ENCODE assay signal across 12 cellular contexts in genomic region chr6:34447915-34448314, GRCh38. TPM values are rescaled to one million over a fixed set of nuclear protein-coding genes. Genes with fewer than 3 reads are reported as not detected.
DNase-seq lines count a peak whose midpoint lies in the region; ATAC-seq lines count a peak whose summit lies in the region.
"Had no signal": no experiment of that assay in that cellular context is flagged by ENCODE, and none has a peak within 500 bp of the region (broad histone marks: within the 10 kb centered on the region; RNA-seq: fewer than 3 reads in every experiment).

No MANE protein-coding gene starts in this region.

- no peaks in the 10 kb centered on the region for H3K4me1 Mint-ChIP-seq in stimulated activated memory B cell treated with anti-CD40 and anti-IgM and Interleukin-4, amounts not matched to agents 10 μg/mL and 1 μg/mL and 100 μg/mL, for 72 hours
- H3K4me1 Mint-ChIP-seq: activated naive CD4-positive, alpha-beta T cell treated with anti-CD3 and anti-CD28 coated beads, Interleukin-2, amount 10 ng/mL, durations not matched to agents 7 days and 5 days had no signal

- no peak overlapping the region for H3K27ac Mint-ChIP-seq in stimulated activated memory B cell treated with anti-CD40 and anti-IgM and Interleukin-4, amounts not matched to agents 10 μg/mL and 1 μg/mL and 100 μg/mL, for 72 hours
- H3K27ac Mint-ChIP-seq: activated naive CD4-positive, alpha-beta T cell treated with anti-CD3 and anti-CD28 coated beads, Interleukin-2, amount 10 ng/mL, durations not matched to agents 7 days and 5 days had no signal

- DNase-seq in SKM-1 treated with dmso at 0.1 percent for 144 hours (lab: John Stamatoyannopoulos, UW; ENCODE audit: unreplicated experiment) (peak; percentile 33), SKM-1 (lab: John Stamatoyannopoulos, UW; ENCODE audit: unreplicated experiment) (no peak), NCI-H446 treated with DMSO at 0.1 percent for 48 hours (lab: John Stamatoyannopoulos, UW) (peak; percentile 46), cerebellum (ENCODE audit: low spot score) (peak; percentile 95), head of caudate nucleus (no peak), kidney glomerular epithelial cell (lab: John Stamatoyannopoulos, UW) (no peak)
- DNase-seq: activated naive CD4-positive, alpha-beta T cell treated with anti-CD3 and anti-CD28 coated beads, Interleukin-2, amount 10 ng/mL, durations not matched to agents 7 days and 5 days; DMS153; NCI-H2227 treated with DMSO at 0.1 percent for 48 hours had no signal

- no peaks in the 10 kb centered on the region for H3K27me3 Mint-ChIP-seq in stimulated activated memory B cell treated with anti-CD40 and anti-IgM and Interleukin-4, amounts not matched to agents 10 μg/mL and 1 μg/mL and 100 μg/mL, for 72 hours

- no peaks in the 10 kb centered on the region for H3K36me3 Mint-ChIP-seq in stimulated activated memory B cell treated with anti-CD40 and anti-IgM and Interleukin-4, amounts not matched to agents 10 μg/mL and 1 μg/mL and 100 μg/mL, for 72 hours
- H3K36me3 Mint-ChIP-seq: activated naive CD4-positive, alpha-beta T cell treated with anti-CD3 and anti-CD28 coated beads, Interleukin-2, amount 10 ng/mL, durations not matched to agents 7 days and 5 days had no signal

- intact Hi-C loops in head of caudate nucleus (cut with DNase I): no loop called here

- H3K9me3 Mint-ChIP-seq in stimulated activated memory B cell treated with anti-CD40 and anti-IgM and Interleukin-4, amounts not matched to agents 10 μg/mL and 1 μg/mL and 100 μg/mL, for 72 hours: peaks cover 4% of the 10 kb centered on the region
- H3K9me3 Mint-ChIP-seq: activated naive CD4-positive, alpha-beta T cell treated with anti-CD3 and anti-CD28 coated beads, Interleukin-2, amount 10 ng/mL, durations not matched to agents 7 days and 5 days had no signal

- H3K4me3 Mint-ChIP-seq in stimulated activated memory B cell treated with anti-CD40 and anti-IgM and Interleukin-4, amounts not matched to agents 10 μg/mL and 1 μg/mL and 100 μg/mL, for 72 hours: no peak overlapping the region
- H3K4me3 Mint-ChIP-seq: activated naive CD4-positive, alpha-beta T cell treated with anti-CD3 and anti-CD28 coated beads, Interleukin-2, amount 10 ng/mL, durations not matched to agents 7 days and 5 days had no signal

- ATAC-seq in stimulated activated memory B cell treated with anti-CD40 and anti-IgM and Interleukin-4, amounts not matched to agents 10 μg/mL and 1 μg/mL and 100 μg/mL, for 72 hours: peak; percentile 48
- no peak for ATAC-seq in GM18873 (IDR thresholded peaks at IDR 0.05; ENCODE audit: low FRiP score, unreplicated experiment)
- ATAC-seq: Right ventricle myocardium inferior had no signal

RNA-seq across cellular contexts. Expression of gene PACSIN1, which starts 18.0 kb away (rescaled TPM):
- total RNA-seq in cerebellum: 4.3 TPM

RNA-seq across cellular contexts. Expression of gene RPS10, which starts 22.0 kb away (rescaled TPM):
- 716 TPM for total RNA-seq in cerebellum

RNA-seq across cellular contexts. Expression of gene NUDT3, which starts 55.4 kb away (rescaled TPM):
- total RNA-seq in cerebellum: 90.6 TPM

Comparison
In these comparisons a context has a peak if more than half of its experiments do, and no peak if none do; other contexts are left out.
1. DNase-seq: peak in SKM-1 treated with dmso at 0.1 percent for 144 hours (single experiment), NCI-H446 treated with DMSO at 0.1 percent for 48 hours (single experiment) and cerebellum (single experiment); none in SKM-1 (single experiment), head of caudate nucleus (0 of 42) and kidney glomerular epithelial cell (single experiment).